Comparison of ENCODE assay signal across 8 cellular contexts in the genomic region with DNA sequence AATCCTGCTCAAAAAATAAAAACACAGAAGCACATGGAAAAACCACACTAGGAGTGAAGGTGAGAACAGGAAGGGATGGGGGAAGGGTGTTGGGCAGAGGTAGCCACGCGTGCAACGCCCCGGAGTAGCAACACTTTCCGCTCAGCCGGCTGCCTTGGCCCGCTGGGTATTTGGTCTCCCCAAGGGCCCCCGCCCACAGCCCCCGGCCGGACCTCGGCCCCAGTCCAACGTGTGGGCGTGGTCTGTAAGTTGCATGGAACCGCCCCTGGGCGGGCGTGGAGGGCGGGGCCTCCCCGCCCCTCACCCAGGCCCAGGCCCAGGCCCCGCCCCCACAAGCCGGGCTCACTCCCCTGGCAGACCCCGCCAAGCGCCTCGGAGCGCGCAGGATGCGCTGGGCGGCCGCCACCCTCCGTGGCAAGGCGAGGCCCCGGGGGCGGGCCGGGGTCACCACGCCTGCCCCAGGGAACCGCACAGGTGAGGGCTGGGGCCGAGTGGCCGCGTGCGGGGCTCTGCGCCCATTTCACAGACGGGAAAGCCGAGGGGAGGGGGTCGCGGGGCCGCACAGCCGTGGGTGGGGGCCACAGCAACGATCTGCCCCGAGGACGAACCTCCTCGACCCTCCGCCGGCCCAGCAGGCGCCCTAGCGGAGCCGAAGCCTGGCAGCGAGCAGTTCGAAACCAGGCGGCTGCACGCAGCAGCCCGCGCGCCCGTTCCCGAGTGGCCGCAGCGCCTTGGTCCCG. TPM values are rescaled to one million over a fixed set of nuclear protein-coding genes. Genes with fewer than 3 reads are reported as not detected.
DNase-seq lines count a peak whose midpoint lies in the region; ATAC-seq, FAIRE-seq and TF ChIP-seq lines count a peak whose summit lies in the region.

A gene (plus strand): TSS at position 345 of the 740 bp plus-strand sequence. CDS start 42 bp downstream, at position 387.

- no peaks in the 10 kb centered on the region for H3K27me3 ChIP-seq in right atrium auricular region
- H3K27me3 ChIP-seq in small intestine (ENCODE audit: control insufficient read depth in 2 of 2, insufficient read depth in 2 of 2, low read length in 2 of 2) = no peaks in the 10 kb centered on the region

- H3K36me3 ChIP-seq in OCI-LY7 (ENCODE audit: insufficient read depth, low read length) (peaks cover 17% of the 10 kb centered on the region), right atrium auricular region (no peaks in the 10 kb centered on the region), small intestine (ENCODE audit: control insufficient read depth in 2 of 2, insufficient read depth in 2 of 2, low read length in 2 of 2) (no peaks in the 10 kb centered on the region)

- H3K4me3 ChIP-seq in OCI-LY7 (ENCODE audit: low read depth, low read length, poor library complexity, severe bottlenecking) = peak within 1 kb of the TSS; percentile 79
- peak within 1 kb of the TSS; percentile 26 to 60 for H3K4me3 ChIP-seq in right atrium auricular region
- H3K4me3 ChIP-seq in small intestine (ENCODE audit: low read depth in 1 of 2, low read length in 2 of 2) = peak within 1 kb of the TSS; percentile 49 to 67

- CTCF ChIA-PET in OCI-LY7 (lab: Charles Lee; ENCODE audit: unreplicated experiment) = interaction anchor here (1.0 to 1.4 kb wide), 2 partner anchors 31 to 244 kb away, joined by 3 to 6 read pairs; no protein-coding TSS in a partner anchor

- no peak for TF ChIP-seq CTCF in OCI-LY7 (conservative IDR thresholded peaks at IDR 0.05; ENCODE audit: low read length)
- TF ChIP-seq CTCF in right atrium auricular region (IDR thresholded peaks at IDR 0.05) = no peak
- no peak for TF ChIP-seq CTCF in D721Med (IDR thresholded peaks at IDR 0.05; ENCODE audit: insufficient read depth, missing control alignments)

- FAIRE-seq in small intestine (lab: Jason Lieb, UNC) (no peak), D721Med (lab: Jason Lieb, UNC) (no peak)

- no TSS peak for BruUV-seq in OCI-LY7 (replicated peaks; lab: Mats Ljungman, UMichigan)

- no peaks in the 10 kb centered on the region for H3K9me3 ChIP-seq in OCI-LY7 (ENCODE audit: low read length)
- H3K9me3 ChIP-seq in right atrium auricular region = no peaks in the 10 kb centered on the region
- no peaks in the 10 kb centered on the region for H3K9me3 ChIP-seq in small intestine (ENCODE audit: control insufficient read depth, low read depth)

- H3K27ac ChIP-seq in OCI-LY7 (ENCODE audit: low read depth, low read length, poor library complexity, severe bottlenecking) (peak within 1 kb of the TSS; percentile 95), right atrium auricular region (peak within 1 kb of the TSS in 1 of 2 donors; percentile 34), small intestine (ENCODE audit: low read depth in 1 of 2, low read length in 1 of 2) (peak within 1 kb of the TSS; percentile 62 to 78)

- H3K4me2 ChIP-seq in OCI-LY7 (ENCODE audit: low read length) = peak within 1 kb of the TSS; percentile 88

- H3K4me1 ChIP-seq in OCI-LY7 (ENCODE audit: insufficient read depth, low read length, poor library complexity, severe bottlenecking) = peaks cover 76% of the 10 kb centered on the region
- peaks cover 0 to 22% of the 10 kb centered on the region in 2 donors for H3K4me1 ChIP-seq in right atrium auricular region
- H3K4me1 ChIP-seq in small intestine (ENCODE audit: control insufficient read depth in 2 of 2, insufficient read depth in 1 of 2, low read depth in 1 of 2, low read length in 1 of 2) = peaks cover 0 to 4% of the 10 kb centered on the region in 2 donors

- no peaks in the 10 kb centered on the region for H3K9me2 ChIP-seq in OCI-LY7 (ENCODE audit: insufficient read depth, low read length)

- DNase-seq in OCI-LY7 (ENCODE audit: low spot score) = peak; percentile 97
- DNase-seq in activated naive CD4-positive, alpha-beta T cell (lab: John Stamatoyannopoulos, UW) = peak in 3 of 4 experiments; percentile 28 to 71 (median 46)
- DNase-seq in right atrium auricular region (ENCODE audit: low spot score) = no peak
- peak; percentile 59 for DNase-seq in small intestine
- DNase-seq in NCI-H2081 (lab: John Stamatoyannopoulos, UW) = no peak
- no peak for DNase-seq in D721Med (ENCODE audit: insufficient read length, low spot score)

- 0 to 1% (median 1%) methylated on average over 38 to 67 of the region's 67 CpGs for WGBS in small intestine, 3 donors

- H4K20me1 ChIP-seq in OCI-LY7 (ENCODE audit: insufficient read depth, low read length) = no peaks in the 10 kb centered on the region

- H3K79me2 ChIP-seq in OCI-LY7 (ENCODE audit: insufficient read depth, low read depth, low read length) = peaks cover 35% of the 10 kb centered on the region

- H2AFZ ChIP-seq in OCI-LY7 (ENCODE audit: low read length) = peak within 1 kb of the TSS; percentile 51

- POLR2A ChIA-PET in OCI-LY7 (lab: Charles Lee) = interaction anchor here (0.6 kb wide), 1 partner anchor 17 kb away, joined by 3 read pairs; no protein-coding TSS in a partner anchor

- ATAC-seq in GM18502 (IDR thresholded peaks at IDR 0.05; ENCODE audit: poor library complexity, unreplicated experiment) (peak; percentile 45), HG02763 (IDR thresholded peaks at IDR 0.05; ENCODE audit: unreplicated experiment) (peak; percentile 40)

- intact Hi-C loops in OCI-LY7 (cut with micrococcal nuclease; ENCODE audit: unreplicated experiment) = loop anchor here (1.0 kb wide), 2 partner anchors 30 to 94 kb away; no protein-coding TSS in a partner anchor

RNA-seq across cellular contexts. Expression of the gene that starts here (rescaled TPM):
- total RNA-seq in OCI-LY7 (2014; rRNA removed; shearing (Covaris generic)) = 160 and 201 TPM in 2 replicates
- 94.1 and 116 TPM in 2 replicates for total RNA-seq in OCI-LY7 (2022)
- total RNA-seq in right atrium auricular region = 10 to 100 TPM in 1 of 2 donors, 1 to 10 TPM in 1; 1.6 to 11.8 TPM
- 1 to 10 TPM in 2 of 3 donors, not detected in 1; 3.7 to 3.8 TPM for polyA plus RNA-seq in small intestine

Comparison
In these comparisons a context has a peak if more than half of its experiments do, and no peak if none do; other contexts are left out.
1. RNA of the gene that starts here (total RNA-seq): 94.1 to 201 TPM in OCI-LY7; 1.6 to 11.8 TPM in right atrium auricular region; every median in the first group is over 4 times any median in the second.
2. DNase-seq: peak in OCI-LY7 (single experiment), activated naive CD4-positive, alpha-beta T cell (3 of 4) and small intestine (single experiment); none in right atrium auricular region (single experiment), NCI-H2081 (0 of 2) and D721Med (single experiment).
3. Peak in every context shown above with its lines, with median percentiles within 50 percentile points of each other: H3K4me3 ChIP-seq.